Comparison of ENCODE assay signal across 19 cellular contexts in the genomic region with DNA sequence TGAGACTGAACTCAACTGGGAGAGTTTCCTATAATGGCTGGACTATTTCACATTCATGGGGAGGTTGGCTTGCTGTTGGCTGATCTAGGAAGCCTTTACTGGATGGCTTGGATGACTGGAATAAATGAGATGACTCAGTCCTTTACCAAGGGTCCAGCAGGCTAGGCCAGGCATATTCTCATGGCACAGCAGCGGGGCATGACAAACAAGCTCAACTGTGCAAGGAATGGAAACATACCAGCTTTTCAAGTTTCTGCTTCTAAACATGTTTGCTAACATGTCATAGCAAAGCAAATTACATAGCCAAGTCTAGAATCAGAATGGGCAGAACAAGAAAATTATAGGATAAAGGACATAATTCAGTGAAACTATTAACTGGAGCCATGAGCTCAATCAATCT. TPM values are rescaled to one million over a fixed set of nuclear protein-coding genes. Genes with fewer than 3 reads are reported as not detected.
A peak's percentile ranks its signal among the peaks of the same experiment; 100 is the strongest.
DNase-seq lines count a peak whose midpoint lies in the region; TF ChIP-seq lines count a peak whose summit lies in the region.
"Had no signal": no experiment of that assay in that cellular context is flagged by ENCODE, and none has a peak within 500 bp of the region (broad histone marks: within the 10 kb centered on the region; RNA-seq: fewer than 3 reads in every experiment).

No MANE protein-coding gene starts in this region.

- H3K27ac Mint-ChIP-seq in MCF 10A (ENCODE audit: low read depth, unreplicated experiment), result no peak overlapping the region
- H3K27ac Mint-ChIP-seq: B cell; CD14-positive monocyte; CD4-positive, alpha-beta T cell; CD8-positive, alpha-beta memory T cell; GM23338; H9 had no signal

- TF ChIP-seq POLR2A in prostate gland (IDR thresholded peaks at IDR 0.05), result no peak

- no peaks in the 10 kb centered on the region for H3K27me3 ChIP-seq in prostate gland (replicated peaks; ENCODE audit: insufficient read depth)
- H3K27me3 ChIP-seq: BLaER1 had no signal

- no peaks in the 10 kb centered on the region for H3K36me3 ChIP-seq in prostate gland
- H3K36me3 ChIP-seq: BLaER1 had no signal

- peak; percentile 30 to 70 for DNase-seq in T47D (ENCODE audit: low read depth in 1 of 2, low spot score in 1 of 2)
- no peak for DNase-seq in MCF 10A (ENCODE audit: unreplicated experiment)
- peak; percentile 79 for DNase-seq in epithelial cell of esophagus (ENCODE audit: low read depth)
- DNase-seq in prostate gland (ENCODE audit: low spot score), result peak; percentile 12
- DNase-seq in caudate nucleus (lab: John Stamatoyannopoulos, UW), result no peak
- no peak for DNase-seq in stimulated activated CD4-positive, alpha-beta T cell treated with anti-CD3 and anti-CD28 coated beads, Interleukin-4, amount 100 ng/mL, for 24 hours
- DNase-seq: CD4-positive, alpha-beta T cell; CD8-positive, alpha-beta memory T cell; DMS79; EL; GDM1; H9 had no signal

- H3K36me3 Mint-ChIP-seq in MCF 10A (ENCODE audit: insufficient read depth, unreplicated experiment), result no peaks in the 10 kb centered on the region
- H3K36me3 Mint-ChIP-seq: CD14-positive monocyte; CD8-positive, alpha-beta memory T cell had no signal

- whole genome bisulfite sequencing in prostate gland, result 42% methylated on average over 1 of the region's 1 CpG

- intact Hi-C loops in MCF 10A (cut with micrococcal nuclease) (no loop called here), prostate gland (cut with DNase I) (no loop called here)

- no TSS peak for BruUV-seq in MCF 10A (replicated peaks; lab: Mats Ljungman, UMichigan)

- H3K4me1 ChIP-seq in prostate gland (replicated peaks), result no peaks in the 10 kb centered on the region

- POLR2A ChIA-PET in MCF 10A (lab: Yijun Ruan, JAX), result no interaction called here

- H3K27me3 Mint-ChIP-seq in MCF 10A (ENCODE audit: insufficient read depth, unreplicated experiment), result peaks cover 43% of the 10 kb centered on the region

- H3K4me3 ChIP-seq in epithelial cell of esophagus (ENCODE audit: low read length) (no peak overlapping the region), prostate gland (no peak overlapping the region)
- H3K4me3 ChIP-seq: BLaER1, GM12878, GM23338 had no signal

- H3K9me3 Mint-ChIP-seq in MCF 10A (ENCODE audit: unreplicated experiment), result no peaks in the 10 kb centered on the region
- H3K9me3 Mint-ChIP-seq: CD14-positive monocyte; CD4-positive, alpha-beta T cell; GM23338; H9 had no signal

- H3K27ac ChIP-seq in prostate gland (no peak overlapping the region), caudate nucleus (ENCODE audit: low read depth, low read length) (no peak overlapping the region)
- H3K27ac ChIP-seq: BLaER1 had no signal

- no peak overlapping the region for H3K4me3 Mint-ChIP-seq in MCF 10A (ENCODE audit: unreplicated experiment)
- H3K4me3 Mint-ChIP-seq: B cell; CD14-positive monocyte; CD4-positive, alpha-beta T cell; CD8-positive, alpha-beta memory T cell; GM23338; H9 had no signal

- CTCF ChIA-PET in MCF 10A (lab: Yijun Ruan, JAX), result interaction anchor here (0.7 to 1.6 kb wide), 3 partner anchors 32 to 39 kb away, joined by 3 to 5 read pairs (median 3); no protein-coding TSS in a partner anchor

- TF ChIP-seq CTCF in MCF 10A (IDR thresholded peaks at IDR 0.05; ENCODE audit: unreplicated experiment) (no peak), epithelial cell of esophagus (IDR thresholded peaks at IDR 0.05; ENCODE audit: insufficient read depth, low read depth, low read length, missing control alignments) (no peak), prostate gland (IDR thresholded peaks at IDR 0.05) (no peak)

- H3K9me3 ChIP-seq in prostate gland, result no peaks in the 10 kb centered on the region
- H3K9me3 ChIP-seq: BLaER1 had no signal

- in situ Hi-C loops in T47D (cut with HindIII; ENCODE audit: low pct_unique_long_range_greater_than_20kb, low sequenced_read_pairs), result no loop called here

- no peaks in the 10 kb centered on the region for H3K4me1 Mint-ChIP-seq in MCF 10A (ENCODE audit: insufficient read depth, unreplicated experiment)
- H3K4me1 Mint-ChIP-seq: B cell; CD8-positive, alpha-beta memory T cell; GM23338 had no signal

RNA-seq across cellular contexts. Expression of gene CRTAC1, which starts 46.8 kb away (rescaled TPM):
- total RNA-seq in MCF 10A (2022) (not detected in 2 replicates), prostate gland (1 to 10 TPM; 3.8 to 8.9 TPM)
- total RNA-seq: A172; A673; B cell; CD4-positive, alpha-beta T cell; CD8-positive, alpha-beta memory T cell had no signal

RNA-seq across cellular contexts. Expression of gene R3HCC1L, which starts 57.2 kb away (rescaled TPM):
- total RNA-seq in MCF 10A (2022) (10.7 and 12.2 TPM in 2 replicates), prostate gland (10 to 100 TPM; 14.2 to 26.0 TPM)

Comparison
In these comparisons a context has a peak if more than half of its experiments do, and no peak if none do; other contexts are left out.
1. DNase-seq: peak in T47D (2 of 2), epithelial cell of esophagus (single experiment) and prostate gland (single experiment); none in MCF 10A (single experiment), caudate nucleus (0 of 61) and stimulated activated CD4-positive, alpha-beta T cell treated with anti-CD3 and anti-CD28 coated beads, Interleukin-4, amount 100 ng/mL, for 24 hours (single experiment).